ENCODE assay signal across 21 cellular contexts in the genomic region with DNA sequence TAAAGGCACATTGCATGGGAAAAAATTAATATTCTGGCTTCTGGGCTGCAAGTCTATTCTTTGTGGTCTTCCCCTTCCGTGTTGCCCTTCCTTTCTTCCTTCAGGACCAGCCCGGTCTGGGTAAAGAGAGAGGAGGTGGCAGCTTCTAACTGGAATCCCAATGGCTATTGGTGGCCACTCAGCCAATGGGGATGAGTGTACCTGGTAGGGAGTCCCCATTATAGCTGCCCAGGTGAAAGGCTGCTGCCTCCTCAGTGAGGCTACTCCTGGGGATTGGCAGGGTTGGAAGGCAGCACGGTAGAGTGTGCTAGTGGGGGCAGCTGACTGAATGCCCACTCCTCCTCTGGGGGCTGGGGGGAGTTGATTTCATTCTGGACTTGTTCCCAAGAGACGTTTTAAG.
DNase-seq lines count a peak whose midpoint lies in the region; ATAC-seq and TF ChIP-seq lines count a peak whose summit lies in the region.
"Had no signal": no experiment of that assay in that cellular context is flagged by ENCODE, and none has a peak within 500 bp of the region (broad histone marks: within the 10 kb centered on the region; RNA-seq: fewer than 3 reads in every experiment).

No MANE protein-coding gene starts in this region.

- ATAC-seq in GM21447 (IDR thresholded peaks at IDR 0.05; ENCODE audit: unreplicated experiment): no peak
- ATAC-seq: SK-N-SH treated with all-trans-retinoic acid at 6 μM for 48 hours had no signal

- DNase-seq in DMS153 (lab: John Stamatoyannopoulos, UW) (peak; percentile 70), DMS153 treated with DMSO at 0.1 percent for 48 hours (lab: John Stamatoyannopoulos, UW; ENCODE audit: unreplicated experiment) (no peak), NCI-H146 treated with DMSO at 0.1 percent for 48 hours (lab: John Stamatoyannopoulos, UW; ENCODE audit: unreplicated experiment) (peak; percentile 50), germinal center (ENCODE audit: low spot score) (no peak)
- no peak for DNase-seq in activated CD4-positive, alpha-beta T cell treated with anti-CD3 and anti-CD28 coated beads, Interleukin-2, amount 50 U/mL, for 4 hours
- DNase-seq: activated naive CD4-positive, alpha-beta T cell treated with Interleukin-2 at 50 U/mL for 16 hours; activated T-cell treated with anti-CD3 and anti-CD28 coated beads, Interleukin-2, amount 50 U/mL, for 24 hours; amniotic stem cell; Caco-2; foreskin fibroblast; spleen; stimulated activated CD4-positive, alpha-beta T cell treated with anti-CD3 and anti-CD28 coated beads, Interleukin-4, amount 100 ng/mL, for 4 hours; T-helper 9 cell had no signal

- H3K27me3 Mint-ChIP-seq in nephron (ENCODE audit: low read depth): peaks cover 12% of the 10 kb centered on the region
- H3K27me3 Mint-ChIP-seq: activated T-cell treated with anti-CD3 and anti-CD28 coated beads, Interleukin-2, amount 50 U/mL, for 24 hours; memory B cell had no signal

- peaks cover 3% of the 10 kb centered on the region for H3K36me3 Mint-ChIP-seq in nephron (ENCODE audit: low read depth)

- peaks cover 33% of the 10 kb centered on the region for H3K4me1 Mint-ChIP-seq in nephron
- H3K4me1 Mint-ChIP-seq: memory B cell had no signal

- no peak overlapping the region for H3K4me3 Mint-ChIP-seq in nephron
- H3K4me3 Mint-ChIP-seq: activated T-cell treated with anti-CD3 and anti-CD28 coated beads, Interleukin-2, amount 50 U/mL, for 24 hours; memory B cell had no signal

- no peaks in the 10 kb centered on the region for H3K9me3 Mint-ChIP-seq in nephron
- H3K9me3 Mint-ChIP-seq: activated T-cell treated with anti-CD3 and anti-CD28 coated beads, Interleukin-2, amount 50 U/mL, for 24 hours; memory B cell had no signal

- TF ChIP-seq CTCF in VCaP (conservative IDR thresholded peaks at IDR 0.05) (no peak), nephron (IDR thresholded peaks at IDR 0.05; ENCODE audit: unreplicated experiment in 3 of 3) (no peak)

- H3K27ac ChIP-seq in VCaP: peak overlapping the region; percentile 62
- H3K27ac ChIP-seq: 22Rv1, cardiac muscle cell, epithelial cell of prostate, spleen had no signal

- peak overlapping the region in 2 of 3 experiments; percentile 12 to 48 for H3K27ac Mint-ChIP-seq in nephron
- H3K27ac Mint-ChIP-seq: activated T-cell treated with anti-CD3 and anti-CD28 coated beads, Interleukin-2, amount 50 U/mL, for 24 hours; memory B cell had no signal

Comparison
In these comparisons a context has a peak if more than half of its experiments do, and no peak if none do; other contexts are left out.
1. DNase-seq: peak in DMS153 (single experiment) and NCI-H146 treated with DMSO at 0.1 percent for 48 hours (single experiment); none in DMS153 treated with DMSO at 0.1 percent for 48 hours (single experiment), germinal center (single experiment) and activated CD4-positive, alpha-beta T cell treated with anti-CD3 and anti-CD28 coated beads, Interleukin-2, amount 50 U/mL, for 4 hours (0 of 2).